15 cellular contexts compared by ENCODE assay signal in genomic region chr6:42158011-42158410, GRCh38. TPM values are rescaled to one million over a fixed set of nuclear protein-coding genes. Genes with fewer than 3 reads are reported as not detected.
A peak's percentile ranks its signal among the peaks of the same experiment; 100 is the strongest.
DNase-seq lines count a peak whose midpoint lies in the region; ATAC-seq lines count a peak whose summit lies in the region.
"Had no signal": no experiment of that assay in that cellular context is flagged by ENCODE, and none has a peak within 500 bp of the region (broad histone marks: within the 10 kb centered on the region; RNA-seq: fewer than 3 reads in every experiment).

No MANE protein-coding gene starts in this region.

- H3K9me3 Mint-ChIP-seq in T-cell: no peaks in the 10 kb centered on the region
- H3K9me3 Mint-ChIP-seq: activated naive CD4-positive, alpha-beta T cell treated with anti-CD3 and anti-CD28 coated beads, Interleukin-2, amount 50 U/mL, for 24 hours; CD4-positive, CD25-positive, alpha-beta regulatory T cell; stimulated activated naive CD8-positive, alpha-beta T cell treated with anti-CD3 and anti-CD28 coated beads, Interleukin-15, amount 100 ng/mL, for 72 hours had no signal

- no peaks in the 10 kb centered on the region for H3K36me3 ChIP-seq in neuronal stem cell (replicated peaks in 1 of 2; ENCODE audit: control insufficient read depth in 2 of 2, insufficient read depth in 2 of 2, low read length in 2 of 2)

- peak overlapping the region; percentile 30 for H3K4ac ChIP-seq in neuronal stem cell (ENCODE audit: low read length)

- peak overlapping the region; percentile 45 for H2AK5ac ChIP-seq in neuronal stem cell (ENCODE audit: low read depth, low read length)

- H3K27me3 Mint-ChIP-seq in T-cell: peaks cover 4 to 7% of the 10 kb centered on the region in 2 donors
- H3K27me3 Mint-ChIP-seq: activated naive CD4-positive, alpha-beta T cell treated with anti-CD3 and anti-CD28 coated beads, Interleukin-2, amount 50 U/mL, for 24 hours had no signal

- no peak overlapping the region for H3K4me3 Mint-ChIP-seq in T-cell
- H3K4me3 Mint-ChIP-seq: activated naive CD4-positive, alpha-beta T cell treated with anti-CD3 and anti-CD28 coated beads, Interleukin-2, amount 50 U/mL, for 24 hours; CD4-positive, CD25-positive, alpha-beta regulatory T cell; stimulated activated naive CD8-positive, alpha-beta T cell treated with anti-CD3 and anti-CD28 coated beads, Interleukin-15, amount 100 ng/mL, for 72 hours had no signal

- CTCF ChIA-PET in T-cell (lab: Charles Lee): no interaction called here

- no peak for ATAC-seq in T-cell (replicated peaks in 1 of 4)
- ATAC-seq: HepG2; stimulated activated naive CD8-positive, alpha-beta T cell treated with anti-CD3 and anti-CD28 coated beads, Interleukin-15, amount 100 ng/mL, for 72 hours had no signal

- peaks cover 7 to 21% of the 10 kb centered on the region in 2 donors for H3K4me1 ChIP-seq in neuronal stem cell (ENCODE audit: control insufficient read depth in 2 of 2, insufficient read depth in 1 of 2, low read depth in 1 of 2, low read length in 2 of 2)

- peak overlapping the region; percentile 31 for H2BK15ac ChIP-seq in neuronal stem cell (ENCODE audit: low read length)

- H3K79me1 ChIP-seq in neuronal stem cell (ENCODE audit: low read depth, low read length): no peaks in the 10 kb centered on the region

- H3K27me3 ChIP-seq in neuronal stem cell (ENCODE audit: control insufficient read depth in 3 of 3, insufficient read depth in 3 of 3, low read depth in 1 of 3, low read length in 3 of 3): peaks cover 0 to 31% (median 0%) of the 10 kb centered on the region in 3 experiments

- H2AFZ ChIP-seq in neuronal stem cell (ENCODE audit: low read length): no peak overlapping the region

- H3K36me3 Mint-ChIP-seq in T-cell: no peaks in the 10 kb centered on the region
- H3K36me3 Mint-ChIP-seq: activated naive CD4-positive, alpha-beta T cell treated with anti-CD3 and anti-CD28 coated beads, Interleukin-2, amount 50 U/mL, for 24 hours; CD4-positive, CD25-positive, alpha-beta regulatory T cell had no signal

- peak overlapping the region; percentile 32 for H2BK120ac ChIP-seq in neuronal stem cell (ENCODE audit: low read depth, low read length)

- no peak overlapping the region for H3K23ac ChIP-seq in neuronal stem cell (ENCODE audit: low read depth, low read length, poor library complexity)

- H2BK5ac ChIP-seq in neuronal stem cell (ENCODE audit: low read length): no peak overlapping the region

- no peak overlapping the region for H3K27ac ChIP-seq in neuronal stem cell (replicated peaks; ENCODE audit: low read length)
- H3K27ac ChIP-seq: SK-N-MC had no signal

- no peaks in the 10 kb centered on the region for H3K4me1 Mint-ChIP-seq in T-cell
- H3K4me1 Mint-ChIP-seq: activated naive CD4-positive, alpha-beta T cell treated with anti-CD3 and anti-CD28 coated beads, Interleukin-2, amount 50 U/mL, for 24 hours; CD4-positive, CD25-positive, alpha-beta regulatory T cell; stimulated activated naive CD8-positive, alpha-beta T cell treated with anti-CD3 and anti-CD28 coated beads, Interleukin-15, amount 100 ng/mL, for 72 hours had no signal

- H4K91ac ChIP-seq in neuronal stem cell (ENCODE audit: low read depth, low read length, poor library complexity): no peak overlapping the region

- no peak overlapping the region for H3K4me2 ChIP-seq in neuronal stem cell (ENCODE audit: insufficient read depth, low read length, poor library complexity, severe bottlenecking)

- no peak overlapping the region for H3K27ac Mint-ChIP-seq in T-cell
- H3K27ac Mint-ChIP-seq: activated naive CD4-positive, alpha-beta T cell treated with anti-CD3 and anti-CD28 coated beads, Interleukin-2, amount 50 U/mL, for 24 hours; CD4-positive, CD25-positive, alpha-beta regulatory T cell; stimulated activated naive CD8-positive, alpha-beta T cell treated with anti-CD3 and anti-CD28 coated beads, Interleukin-15, amount 100 ng/mL, for 72 hours had no signal

- no peak overlapping the region for H4K8ac ChIP-seq in neuronal stem cell (ENCODE audit: low read depth, low read length)

- H3K9me3 ChIP-seq in neuronal stem cell (replicated peaks in 1 of 2; ENCODE audit: control insufficient read depth in 2 of 2, insufficient read depth in 1 of 2, low read depth in 1 of 2, low read length in 2 of 2): no peaks in the 10 kb centered on the region

- peak overlapping the region; percentile 28 for H3K14ac ChIP-seq in neuronal stem cell (ENCODE audit: low read length)

- WGBS in neuronal stem cell (ENCODE audit: extremely low coverage in 2 of 2, insufficient read length in 2 of 2, insufficient replicate concordance in 1 of 2), 2 donors: no CpG with 5 or more reads among the region's 2 CpGs

- H3K4me3 ChIP-seq in neuronal stem cell (ENCODE audit: low read length in 2 of 2): no peak overlapping the region
- H3K4me3 ChIP-seq: SK-N-MC, skin epidermis had no signal

- H3K18ac ChIP-seq in neuronal stem cell (ENCODE audit: low read length): peak overlapping the region; percentile 36

- peak; percentile 34 for DNase-seq in M059J (ENCODE audit: low read depth)
- peak; percentile 66 for DNase-seq in fibroblast of gingiva (ENCODE audit: low read depth)
- no peak for DNase-seq in neuronal stem cell (ENCODE audit: low spot score)
- DNase-seq in activated gamma-delta T cell treated with Interleukin-2 at 50 U/mL for 16 hours: no peak
- DNase-seq in T-cell: no peak
- no peak for DNase-seq in epidermal melanocyte (ENCODE audit: insufficient read length, low spot score)
- DNase-seq: CD4-positive, CD25-positive, alpha-beta regulatory T cell; NCI-H2171 treated with DMSO at 0.1 percent for 48 hours; stimulated activated naive CD8-positive, alpha-beta T cell treated with anti-CD3 and anti-CD28 coated beads, Interleukin-15, amount 100 ng/mL, for 72 hours had no signal

- POLR2A ChIA-PET in T-cell (lab: Charles Lee): no interaction called here

- H3K9ac ChIP-seq in neuronal stem cell (ENCODE audit: low read depth, low read length, poor library complexity): no peak overlapping the region

- H2BK12ac ChIP-seq in neuronal stem cell (ENCODE audit: low read length): peak overlapping the region; percentile 31

RNA-seq across cellular contexts. Expression of gene GUCA1A, which starts 15.2 kb away (rescaled TPM):
- not detected in 2 replicates for total RNA-seq in M059J (2014; rRNA removed; shearing (Covaris generic))
- 2.2 TPM for polyA plus RNA-seq in neuronal stem cell (2013, experiment 1 of 2)
- polyA plus RNA-seq in neuronal stem cell (2013, experiment 2 of 2): 2.8 TPM
- not detected for total RNA-seq in T-cell
- total RNA-seq: CD4-positive, CD25-positive, alpha-beta regulatory T cell; HepG2; mesenteric fat pad; osteoblast had no signal
- polyA plus RNA-seq: CD4-positive, CD25-positive, alpha-beta regulatory T cell; HepG2 had no signal

RNA-seq across cellular contexts. Expression of gene C6orf132, which starts 15.6 kb away (rescaled TPM):
- 0.30 and 2.2 TPM in 2 replicates for total RNA-seq in M059J (2014; rRNA removed; shearing (Covaris generic))
- polyA plus RNA-seq in neuronal stem cell (2013, experiment 1 of 2): 0.39 TPM
- 0.39 TPM for polyA plus RNA-seq in neuronal stem cell (2013, experiment 2 of 2)
- total RNA-seq in T-cell: under 1 TPM in 4 of 5 donors, not detected in 1; 0.05 to 0.18 (median 0.08) TPM
- total RNA-seq: CD4-positive, CD25-positive, alpha-beta regulatory T cell had no signal

RNA-seq across cellular contexts. Expression of gene GUCA1B, which starts 36.7 kb away (rescaled TPM):
- 0.27 TPM in 1 of 2 replicates, not detected in the other for total RNA-seq in M059J (2014; rRNA removed; shearing (Covaris generic))
- polyA plus RNA-seq in neuronal stem cell (2013, experiment 1 of 2): 1.2 TPM
- polyA plus RNA-seq in neuronal stem cell (2013, experiment 2 of 2): 1.3 TPM
- total RNA-seq in T-cell: 1 to 10 TPM; 1.3 to 5.3 (median 3.6) TPM

RNA-seq across cellular contexts. Expression of gene MRPS10, which starts 59.6 kb away (rescaled TPM):
- 96.9 and 123 TPM in 2 replicates for total RNA-seq in M059J (2014; rRNA removed; shearing (Covaris generic))
- polyA plus RNA-seq in neuronal stem cell (2013, experiment 1 of 2): 29.3 TPM
- polyA plus RNA-seq in neuronal stem cell (2013, experiment 2 of 2): 29.5 TPM
- total RNA-seq in T-cell: 10 to 100 TPM; 17.6 to 23.6 (median 20.5) TPM

Comparison
In these comparisons a context has a peak if more than half of its experiments do, and no peak if none do; other contexts are left out.
1. DNase-seq: peak in M059J (single experiment) and fibroblast of gingiva (single experiment); none in neuronal stem cell (single experiment), activated gamma-delta T cell treated with Interleukin-2 at 50 U/mL for 16 hours (single experiment), T-cell (0 of 34) and epidermal melanocyte (single experiment).